ENCODE assay signal across 9 cellular contexts in genomic region chr17:17206913-17207368, GRCh38. TPM values are rescaled to one million over a fixed set of nuclear protein-coding genes. Genes with fewer than 3 reads are reported as not detected.
DNase-seq lines count a peak whose midpoint lies in the region; ATAC-seq and TF ChIP-seq lines count a peak whose summit lies in the region.
"Had no signal": no experiment of that assay in that cellular context is flagged by ENCODE, and none has a peak within 500 bp of the region (broad histone marks: within the 10 kb centered on the region; RNA-seq: fewer than 3 reads in every experiment).

No MANE protein-coding gene starts in this region.

- H3K9ac ChIP-seq in subcutaneous abdominal adipose tissue (ENCODE audit: low read length in 5 of 5): peak overlapping the region in 1 of 5 donors; percentile 47

- POLR2A ChIA-PET in activated CD4-positive, alpha-beta memory T cell treated with anti-CD3 and anti-CD28 coated beads for 36 hours (lab: Charles Lee): no interaction called here

- intact Hi-C loops in activated CD4-positive, alpha-beta memory T cell treated with anti-CD3 and anti-CD28 coated beads for 36 hours (cut with micrococcal nuclease): loop anchor here (1.0 to 5.0 kb wide), 4 partner anchors 28 to 205 kb away; partner anchors contain the start of genes FLCN and MPRIP
- intact Hi-C loops in right cardiac atrium (cut with DNase I): no loop called here

- TF ChIP-seq CTCF in HL-60 (IDR thresholded peaks at IDR 0.05; ENCODE audit: insufficient read depth, low read length) (no peak), WERI-Rb-1 (IDR thresholded peaks at IDR 0.05; ENCODE audit: low read depth, low read length) (no peak)

- WGBS in right cardiac atrium: 55% methylated on average over 16 of the region's 16 CpGs

- H3K9me3 ChIP-seq in right cardiac atrium (ENCODE audit: control insufficient read depth, low read length) (no peaks in the 10 kb centered on the region), subcutaneous abdominal adipose tissue (ENCODE audit: control insufficient read depth in 5 of 5, low read length in 5 of 5) (no peaks in the 10 kb centered on the region), WERI-Rb-1 (ENCODE audit: severe bottlenecking) (peaks cover 8% of the 10 kb centered on the region)

- CTCF ChIA-PET in activated CD4-positive, alpha-beta memory T cell treated with anti-CD3 and anti-CD28 coated beads for 36 hours (lab: Charles Lee): interaction anchor here (1.7 kb wide), 1 partner anchor 65 kb away, joined by 9 read pairs; no protein-coding TSS in a partner anchor

- H3K4me1 ChIP-seq in right cardiac atrium (ENCODE audit: control insufficient read depth, insufficient read depth, low read length) (peaks cover 2% of the 10 kb centered on the region), subcutaneous abdominal adipose tissue (ENCODE audit: control insufficient read depth in 5 of 5, insufficient read depth in 5 of 5, low read length in 5 of 5) (peaks cover 3 to 49% (median 43%) of the 10 kb centered on the region in 5 donors)

- H3K27me3 Mint-ChIP-seq in activated CD4-positive, alpha-beta memory T cell treated with anti-CD3 and anti-CD28 coated beads for 36 hours: no peaks in the 10 kb centered on the region

- no peaks in the 10 kb centered on the region for H3K9me3 Mint-ChIP-seq in activated CD4-positive, alpha-beta memory T cell treated with anti-CD3 and anti-CD28 coated beads for 36 hours
- H3K9me3 Mint-ChIP-seq: activated T-helper 2 cell treated with anti-CD3 and anti-CD28 coated beads, Interferon-gamma antibody, Interleukin-2, Interleukin-4, amounts not matched to agents 10 μg/mL and 5 μg/mL and 100 μg/mL, durations not matched to agents 14 hours and 24 hours and 36 hours had no signal

- ATAC-seq in right cardiac atrium (peak in 1 of 2 donors; percentile 19), GM18858 (IDR thresholded peaks at IDR 0.05; ENCODE audit: unreplicated experiment) (no peak)

- H3K4me3 ChIP-seq in HL-60 (replicated peaks; ENCODE audit: insufficient read depth, low read length) (no peak overlapping the region), right cardiac atrium (ENCODE audit: low read length) (no peak overlapping the region), subcutaneous abdominal adipose tissue (ENCODE audit: low read depth in 1 of 5, low read length in 5 of 5) (no peak overlapping the region), WERI-Rb-1 (ENCODE audit: low read depth, low read length) (no peak overlapping the region)

- DNase-seq in HL-60 (ENCODE audit: low read depth in 1 of 2, low spot score in 1 of 2) (no peak), right cardiac atrium (no peak), WERI-Rb-1 (no peak), AML-193 (lab: John Stamatoyannopoulos, UW) (no peak)
- no peak for DNase-seq in activated CD4-positive, alpha-beta memory T cell treated with anti-CD3 and anti-CD28 coated beads for 36 hours
- DNase-seq: NCI-H510A treated with DMSO at 0.1 percent for 48 hours had no signal

- H3K4me1 Mint-ChIP-seq in activated CD4-positive, alpha-beta memory T cell treated with anti-CD3 and anti-CD28 coated beads for 36 hours (ENCODE audit: low read depth): peaks cover 22% of the 10 kb centered on the region

- no peaks in the 10 kb centered on the region for H3K27me3 ChIP-seq in HL-60 (ENCODE audit: insufficient read depth, poor library complexity, severe bottlenecking)
- H3K27me3 ChIP-seq in right cardiac atrium (ENCODE audit: control insufficient read depth, insufficient read depth): no peaks in the 10 kb centered on the region
- H3K27me3 ChIP-seq in subcutaneous abdominal adipose tissue (ENCODE audit: control insufficient read depth in 5 of 5, insufficient read depth in 4 of 5, low read length in 5 of 5): no peaks in the 10 kb centered on the region
- H3K27me3 ChIP-seq in WERI-Rb-1 (ENCODE audit: insufficient read depth, low read depth, severe bottlenecking): no peaks in the 10 kb centered on the region

- H3K27ac ChIP-seq in HL-60 (replicated peaks): peak overlapping the region; percentile 54
- peak overlapping the region; percentile 21 for H3K27ac ChIP-seq in right cardiac atrium (ENCODE audit: low read length)
- peak overlapping the region; percentile 82 for H3K27ac ChIP-seq in subcutaneous abdominal adipose tissue (ENCODE audit: low read depth, low read length)
- H3K27ac ChIP-seq in WERI-Rb-1: no peak overlapping the region

- peaks cover 18% of the 10 kb centered on the region for H3K36me3 Mint-ChIP-seq in activated CD4-positive, alpha-beta memory T cell treated with anti-CD3 and anti-CD28 coated beads for 36 hours

- H3K4me3 Mint-ChIP-seq in activated CD4-positive, alpha-beta memory T cell treated with anti-CD3 and anti-CD28 coated beads for 36 hours: peak overlapping the region; percentile 26

- no peak overlapping the region for H3K27ac Mint-ChIP-seq in activated CD4-positive, alpha-beta memory T cell treated with anti-CD3 and anti-CD28 coated beads for 36 hours

- H3K36me3 ChIP-seq in subcutaneous abdominal adipose tissue (ENCODE audit: control insufficient read depth in 5 of 5, insufficient read depth in 5 of 5, low read length in 5 of 5): peaks cover 0 to 23% (median 6%) of the 10 kb centered on the region in 5 donors
- H3K36me3 ChIP-seq in WERI-Rb-1: peaks cover 31% of the 10 kb centered on the region

RNA-seq across cellular contexts. Expression of gene PLD6, which starts 0.8 kb away (rescaled TPM):
- 1 to 10 TPM; 9.3 to 9.4 TPM for total RNA-seq in activated CD4-positive, alpha-beta memory T cell treated with anti-CD3 and anti-CD28 coated beads for 36 hours
- total RNA-seq in right cardiac atrium: 1 to 10 TPM; 3.8 to 5.4 (median 4.0) TPM
- polyA plus RNA-seq in right cardiac atrium: 2.9 TPM

RNA-seq across cellular contexts. Expression of gene FLCN, which starts 30.0 kb away (rescaled TPM):
- total RNA-seq in activated CD4-positive, alpha-beta memory T cell treated with anti-CD3 and anti-CD28 coated beads for 36 hours: 10 to 100 TPM; 24.0 to 24.6 TPM
- 10 to 100 TPM; 22.9 to 55.7 (median 30.7) TPM for total RNA-seq in right cardiac atrium
- 30.7 TPM for polyA plus RNA-seq in right cardiac atrium
